ENCODE assay signal across 1 cellular context in genomic region chr16:66660422-66661209, GRCh38.
TF ChIP-seq lines count a peak whose summit lies in the region.

No MANE protein-coding gene starts in this region.

TF ChIP-seq in GM12878, 131 proteins besides CTCF, POLR2A, EP300 and RAD21 (continued from another document):
- TF ChIP-seq PKNOX1 (IDR thresholded peaks at IDR 0.05) (no peak), WRNIP1 (IDR thresholded peaks at IDR 0.05; ENCODE audit: borderline replicate concordance, low read depth, low read length) (no peak), RB1 (IDR thresholded peaks at IDR 0.05; ENCODE audit: borderline replicate concordance) (no peak), FOS (IDR thresholded peaks at IDR 0.05; ENCODE audit: borderline replicate concordance, extremely low read depth, insufficient read length) (no peak), YBX1 (IDR thresholded peaks at IDR 0.05) (no peak), RELA (IDR thresholded peaks at IDR 0.05; ENCODE audit: borderline replicate concordance, partially characterized antibody) (no peak), BHLHE40 (IDR thresholded peaks at IDR 0.05; ENCODE audit: borderline replicate concordance in 1 of 2, low read depth in 2 of 2, low read length in 1 of 2) (no peak), GATAD2B (conservative IDR thresholded peaks at IDR 0.05; ENCODE audit: low read depth) (no peak), NR2F1 (conservative IDR thresholded peaks at IDR 0.05) (no peak), NKRF (conservative IDR thresholded peaks at IDR 0.05) (no peak)
- TF ChIP-seq, protein P1, sequence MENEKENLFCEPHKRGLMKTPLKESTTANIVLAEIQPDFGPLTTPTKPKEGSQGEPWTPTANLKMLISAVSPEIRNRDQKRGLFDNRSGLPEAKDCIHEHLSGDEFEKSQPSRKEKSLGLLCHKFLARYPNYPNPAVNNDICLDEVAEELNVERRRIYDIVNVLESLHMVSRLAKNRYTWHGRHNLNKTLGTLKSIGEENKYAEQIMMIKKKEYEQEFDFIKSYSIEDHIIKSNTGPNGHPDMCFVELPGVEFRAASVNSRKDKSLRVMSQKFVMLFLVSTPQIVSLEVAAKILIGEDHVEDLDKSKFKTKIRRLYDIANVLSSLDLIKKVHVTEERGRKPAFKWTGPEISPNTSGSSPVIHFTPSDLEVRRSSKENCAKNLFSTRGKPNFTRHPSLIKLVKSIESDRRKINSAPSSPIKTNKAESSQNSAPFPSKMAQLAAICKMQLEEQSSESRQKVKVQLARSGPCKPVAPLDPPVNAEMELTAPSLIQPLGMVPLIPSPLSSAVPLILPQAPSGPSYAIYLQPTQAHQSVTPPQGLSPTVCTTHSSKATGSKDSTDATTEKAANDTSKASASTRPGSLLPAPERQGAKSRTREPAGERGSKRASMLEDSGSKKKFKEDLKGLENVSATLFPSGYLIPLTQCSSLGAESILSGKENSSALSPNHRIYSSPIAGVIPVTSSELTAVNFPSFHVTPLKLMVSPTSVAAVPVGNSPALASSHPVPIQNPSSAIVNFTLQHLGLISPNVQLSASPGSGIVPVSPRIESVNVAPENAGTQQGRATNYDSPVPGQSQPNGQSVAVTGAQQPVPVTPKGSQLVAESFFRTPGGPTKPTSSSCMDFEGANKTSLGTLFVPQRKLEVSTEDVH (IDR thresholded peaks at IDR 0.05; ENCODE audit: low read depth, partially characterized antibody), result no peak
TF ChIP-seq in GM12878: peak in this region for 0.
